In the genomic region with DNA sequence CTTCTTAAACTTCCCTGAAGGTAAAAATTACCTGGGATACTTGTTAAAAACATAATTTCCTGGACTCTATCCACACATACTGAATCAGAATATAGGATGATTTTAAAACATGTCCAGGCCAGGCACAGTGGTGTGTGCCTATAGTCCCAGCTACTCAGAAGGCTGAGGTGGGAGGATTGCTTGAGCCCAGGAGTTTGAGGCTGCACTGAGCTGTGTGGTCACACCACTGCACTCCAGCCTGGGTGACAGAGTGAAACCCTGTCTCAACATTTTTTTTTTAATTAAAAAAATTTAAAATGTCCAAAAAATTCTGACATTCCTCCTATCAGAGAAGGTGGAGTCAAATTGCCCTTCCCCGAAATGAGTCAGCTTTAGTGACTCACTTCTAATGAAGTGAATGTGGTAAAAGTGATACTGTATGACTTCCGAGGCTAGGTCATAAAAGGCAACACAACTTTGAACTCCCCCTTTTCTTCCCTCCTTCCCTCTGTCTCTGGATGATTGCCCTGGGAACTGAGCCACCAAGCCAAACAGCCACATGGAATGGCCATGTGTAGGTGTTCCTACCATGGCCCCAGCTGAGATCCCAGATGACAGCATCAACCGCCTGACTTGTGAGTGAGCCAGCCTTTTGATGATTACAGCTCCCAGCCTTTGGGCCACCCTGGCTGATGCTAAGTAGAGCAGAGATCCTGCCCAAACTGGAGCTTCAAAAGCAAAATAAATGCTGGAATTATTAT, we compare ENCODE assay signal across 8 cellular contexts. TPM values are rescaled to one million over a fixed set of nuclear protein-coding genes. Genes with fewer than 3 reads are reported as not detected.
DNase-seq lines count a peak whose midpoint lies in the region; ATAC-seq, FAIRE-seq and TF ChIP-seq lines count a peak whose summit lies in the region.

No MANE protein-coding gene starts in this region.

- no peak overlapping the region for H2AFZ ChIP-seq in Karpas-422 (ENCODE audit: low read length)

- H3K36me3 Mint-ChIP-seq in activated T-cell treated with anti-CD3 and anti-CD28 coated beads, Interleukin-2, amount 50 U/mL, for 4 hours (ENCODE audit: insufficient read depth): peaks cover 17% of the 10 kb centered on the region

- 50 to 52% methylated on average over 3 of the region's 3 CpGs for WGBS in heart right ventricle, 2 donors

- no peaks in the 10 kb centered on the region for H4K20me1 ChIP-seq in Karpas-422 (ENCODE audit: insufficient read depth, low read depth, low read length)

- H3K27ac ChIP-seq in heart right ventricle: peak overlapping the region in 8 of 10 donors; percentile 36 to 83 (median 72)
- no peak overlapping the region for H3K27ac ChIP-seq in Karpas-422 (ENCODE audit: low read length)

- DNase-seq in GM18507 (ENCODE audit: extremely low spot score, insufficient read length, low read depth) (no peak), HS-5 (ENCODE audit: low read depth) (peak; percentile 99), heart right ventricle (peak; percentile 24 to 86), NCI-H345 (lab: John Stamatoyannopoulos, UW) (no peak), Karpas-422 (no peak)
- no peak for DNase-seq in activated T-cell treated with anti-CD3 and anti-CD28 coated beads, Interleukin-2, amount 50 U/mL, for 4 hours
- DNase-seq in stimulated activated CD4-positive, alpha-beta T cell treated with anti-CD3 and anti-CD28 coated beads, Interleukin-1b, Interleukin-23, amount 100 ng/mL, for 24 hours (ENCODE audit: low read depth in 4 of 4, low spot score in 1 of 4): peak in 3 of 4 experiments; percentile 4 to 39 (median 20)

- no peaks in the 10 kb centered on the region for H3K9me2 ChIP-seq in Karpas-422 (replicated peaks; ENCODE audit: insufficient read depth, low read length)

- H3K4me1 Mint-ChIP-seq in activated T-cell treated with anti-CD3 and anti-CD28 coated beads, Interleukin-2, amount 50 U/mL, for 4 hours (ENCODE audit: low read depth): peaks cover 24% of the 10 kb centered on the region

- no peaks in the 10 kb centered on the region for H3K27me3 ChIP-seq in heart right ventricle
- no peaks in the 10 kb centered on the region for H3K27me3 ChIP-seq in Karpas-422 (ENCODE audit: low read length)

- peak; percentile 54 for FAIRE-seq in GM18507 (lab: Jason Lieb, UNC)

- H3K4me3 Mint-ChIP-seq in activated T-cell treated with anti-CD3 and anti-CD28 coated beads, Interleukin-2, amount 50 U/mL, for 4 hours: peak overlapping the region; percentile 29

- no peaks in the 10 kb centered on the region for H3K9me3 Mint-ChIP-seq in activated T-cell treated with anti-CD3 and anti-CD28 coated beads, Interleukin-2, amount 50 U/mL, for 4 hours

- H3K27me3 Mint-ChIP-seq in activated T-cell treated with anti-CD3 and anti-CD28 coated beads, Interleukin-2, amount 50 U/mL, for 4 hours (ENCODE audit: low read depth): no peaks in the 10 kb centered on the region

- H3K4me1 ChIP-seq in heart right ventricle (peaks cover 4 to 70% (median 48%) of the 10 kb centered on the region in 9 donors), Karpas-422 (ENCODE audit: low read length) (no peaks in the 10 kb centered on the region; the same call in 1 of the 2 replicates)

- ATAC-seq in activated T-cell treated with anti-CD3 and anti-CD28 coated beads, Interleukin-2, amount 50 U/mL, for 4 hours: peak; percentile 88 to 89
- ATAC-seq in heart right ventricle: peak; percentile 75 to 92 (median 89)
- ATAC-seq in HG03025 (IDR thresholded peaks at IDR 0.05; ENCODE audit: low FRiP score, unreplicated experiment): no peak

- no peak overlapping the region for H3K4me2 ChIP-seq in Karpas-422 (ENCODE audit: low read depth, low read length, poor library complexity, severe bottlenecking)

- intact Hi-C loops in heart right ventricle (cut with DNase I): no loop called here

- H3K36me3 ChIP-seq in heart right ventricle: peaks cover 0 to 37% (median 0%) of the 10 kb centered on the region in 9 donors
- H3K36me3 ChIP-seq in Karpas-422 (ENCODE audit: insufficient read depth, low read length): no peaks in the 10 kb centered on the region

- no peak overlapping the region for H3K9ac ChIP-seq in Karpas-422 (ENCODE audit: low read length)

- H3K4me3 ChIP-seq in heart right ventricle (no peak overlapping the region), Karpas-422 (ENCODE audit: low read length) (no peak overlapping the region)

- no peak for TF ChIP-seq CTCF in heart right ventricle (IDR thresholded peaks at IDR 0.05)

- H3K79me2 ChIP-seq in Karpas-422 (ENCODE audit: low read length): no peaks in the 10 kb centered on the region

- H3K9me3 ChIP-seq in heart right ventricle: no peaks in the 10 kb centered on the region
- no peaks in the 10 kb centered on the region for H3K9me3 ChIP-seq in Karpas-422 (ENCODE audit: low read length)

RNA-seq across cellular contexts. Expression of gene LIMA1, which starts 36.3 kb away (rescaled TPM):
- total RNA-seq in activated T-cell treated with anti-CD3 and anti-CD28 coated beads, Interleukin-2, amount 50 U/mL, for 4 hours: 10 to 100 TPM; 31.6 to 56.4 (median 48.9) TPM
- 10 to 100 TPM; 13.8 to 26.0 (median 16.2) TPM for total RNA-seq in heart right ventricle
- polyA plus RNA-seq in heart right ventricle: 10 to 100 TPM; 10.6 to 34.4 TPM
- 28.1 and 39.5 TPM in 2 replicates for total RNA-seq in Karpas-422 (2014; rRNA removed; shearing (Covaris generic); ENCODE audit: low replicate concordance)

Comparison
In these comparisons a context has a peak if more than half of its experiments do, and no peak if none do; other contexts are left out.
1. DNase-seq: peak in HS-5 (single experiment), heart right ventricle (2 of 2) and stimulated activated CD4-positive, alpha-beta T cell treated with anti-CD3 and anti-CD28 coated beads, Interleukin-1b, Interleukin-23, amount 100 ng/mL, for 24 hours (3 of 4); none in GM18507 (single experiment), activated T-cell treated with anti-CD3 and anti-CD28 coated beads, Interleukin-2, amount 50 U/mL, for 4 hours (single experiment), NCI-H345 (single experiment) and Karpas-422 (single experiment).